ENCODE assay signal across 21 cellular contexts in genomic region chr6:40249935-40250334, GRCh38.
"Had no signal": no experiment of that assay in that cellular context is flagged by ENCODE, and none has a peak within 500 bp of the region (broad histone marks: within the 10 kb centered on the region; RNA-seq: fewer than 3 reads in every experiment).

No MANE protein-coding gene starts in this region.

- H3K4me1 Mint-ChIP-seq: nephron had no signal

- H3K27me3 ChIP-seq: esophagus squamous epithelium, gastroesophageal sphincter, sigmoid colon, stomach, transverse colon had no signal

- H3K4me3 ChIP-seq: esophagus squamous epithelium, gastroesophageal sphincter, hepatocyte, psoas muscle, sigmoid colon, stomach, thoracic aorta, transverse colon had no signal

- H3K9me3 ChIP-seq: esophagus squamous epithelium, gastroesophageal sphincter, psoas muscle, sigmoid colon, stomach, thoracic aorta, transverse colon had no signal

- ATAC-seq: effector memory CD8-positive, alpha-beta T cell; gastroesophageal sphincter; left colon; psoas muscle had no signal

- H3K27ac Mint-ChIP-seq: effector memory CD8-positive, alpha-beta T cell; naive B cell; nephron had no signal

- DNase-seq: effector memory CD8-positive, alpha-beta T cell; esophagus squamous epithelium; foreskin fibroblast; head of caudate nucleus; left colon; mesendoderm; naive B cell; psoas muscle; retina; sigmoid colon; small intestine; stimulated activated CD4-positive, alpha-beta T cell treated with anti-CD3 and anti-CD28 coated beads, Interleukin-12 subunit alpha, Interleukin-12 subunit beta, amount 100 ng/mL, for 4 hours; stimulated activated naive CD4-positive, alpha-beta T cell; stomach; substantia nigra; transverse colon had no signal

- H3K9me3 Mint-ChIP-seq: effector memory CD8-positive, alpha-beta T cell; naive B cell; nephron had no signal

- H3K27ac ChIP-seq: epithelial cell of prostate, esophagus squamous epithelium, gastroesophageal sphincter, hepatocyte, psoas muscle, sigmoid colon, stomach, thoracic aorta, transverse colon had no signal

- H3K36me3 ChIP-seq: esophagus squamous epithelium, gastroesophageal sphincter, sigmoid colon, stomach, thoracic aorta, transverse colon had no signal

- H3K4me1 ChIP-seq: gastroesophageal sphincter, psoas muscle, sigmoid colon, stomach, transverse colon had no signal

- H3K4me3 Mint-ChIP-seq: effector memory CD8-positive, alpha-beta T cell; naive B cell; nephron had no signal

- H3K36me3 Mint-ChIP-seq: naive B cell had no signal
